ENCODE assay signal across 29 cellular contexts in genomic region chr3:37580237-37580636, GRCh38.
DNase-seq lines count a peak whose midpoint lies in the region; ATAC-seq, FAIRE-seq and TF ChIP-seq lines count a peak whose summit lies in the region.
"Had no signal": no experiment of that assay in that cellular context is flagged by ENCODE, and none has a peak within 500 bp of the region (broad histone marks: within the 10 kb centered on the region; RNA-seq: fewer than 3 reads in every experiment).

No MANE protein-coding gene starts in this region.

- no peak for TF ChIP-seq POLR2A in right lobe of liver (IDR thresholded peaks at IDR 0.05)
- TF ChIP-seq POLR2A in HepG2 (IDR thresholded peaks at IDR 0.05; ENCODE audit: insufficient read depth in 1 of 2, low read depth in 2 of 2, low read length in 2 of 2), result no peak
- TF ChIP-seq POLR2A in lower leg skin (IDR thresholded peaks at IDR 0.05), result no peak
- TF ChIP-seq POLR2A in gastrocnemius medialis (IDR thresholded peaks at IDR 0.05), result no peak
- no peak for TF ChIP-seq POLR2A in prostate gland (IDR thresholded peaks at IDR 0.05)

- no peak for FAIRE-seq in HepG2 (lab: Jason Lieb, UNC)
- FAIRE-seq: GM12891, kidney had no signal

- H3K9ac ChIP-seq in HepG2 (ENCODE audit: insufficient read depth, low read depth, low read length), result no peak overlapping the region

- H3K4me1 ChIP-seq in right lobe of liver (no peaks in the 10 kb centered on the region), HepG2 (ENCODE audit: insufficient read depth, low read length) (no peaks in the 10 kb centered on the region), gastrocnemius medialis (peaks cover 0 to 7% of the 10 kb centered on the region in 2 donors), prostate gland (replicated peaks) (no peaks in the 10 kb centered on the region)

- H2AFZ ChIP-seq in HepG2 (ENCODE audit: low read length), result no peak overlapping the region

- DNase-seq in right lobe of liver (no peak), HepG2 (ENCODE audit: low spot score) (no peak), lower leg skin (ENCODE audit: low spot score in 2 of 2) (peak; percentile 79 to 90), gastrocnemius medialis (peak; percentile 33 to 61), prostate gland (ENCODE audit: low spot score) (no peak), GM13976 (ENCODE audit: low spot score) (no peak), amniotic stem cell (lab: John Stamatoyannopoulos, UW) (no peak), AG08396 (ENCODE audit: low spot score) (no peak)
- DNase-seq: 8988T; activated CD4-positive, alpha-beta T cell treated with anti-CD3 and anti-CD28 coated beads, Interleukin-2, amount 50 U/mL, for 4 hours; activated CD4-positive, CD25-positive, alpha-beta regulatory T cell; anterior cingulate cortex; caudate nucleus; CD8-positive, alpha-beta T cell; GOT3; Kasumi-1; kidney; MV-4-11; NCI-H146; NCI-H2107; NCI-H446; RPMI8226; stimulated activated CD4-positive, alpha-beta T cell treated with anti-CD3 and anti-CD28 coated beads, Interleukin-1b, Interleukin-23, amount 100 ng/mL, for 48 hours; stimulated activated CD8-positive, alpha-beta memory T cell treated with anti-CD3 and anti-CD28 coated beads, Interleukin-4, amount 100 ng/mL, for 48 hours had no signal

- 69% methylated on average over 3 of the region's 4 CpGs for WGBS in right lobe of liver (ENCODE audit: insufficient coverage, low coverage, low lambda C conversion rate, missing lambda C conversion rate)
- 26% methylated on average over 4 of the region's 4 CpGs for WGBS in HepG2 (ENCODE audit: low lambda C conversion rate)
- 52 to 53% methylated on average over 4 of the region's 4 CpGs for WGBS in lower leg skin, 2 donors
- 75% methylated on average over 4 of the region's 4 CpGs for WGBS in prostate gland

- in situ Hi-C loops in HepG2 (cut with HindIII; ENCODE audit: extremely low pct_ligation_motif_present, low pct_unique_long_range_greater_than_20kb), result no loop called here
- in situ Hi-C loops in gastrocnemius medialis (cut with MboI; ENCODE audit: low sequenced_read_pairs in 4 of 4), result no loop called here
- in situ Hi-C loops in GM13976 (cut with MboI; ENCODE audit: low sequenced_read_pairs, unreplicated experiment), result no loop called here

- no peak for TF ChIP-seq CTCF in right lobe of liver (IDR thresholded peaks at IDR 0.05)
- no peak for TF ChIP-seq CTCF in HepG2 (CRISPR knock-in tag; IDR thresholded peaks at IDR 0.05)
- TF ChIP-seq CTCF in lower leg skin (IDR thresholded peaks at IDR 0.05), result no peak
- TF ChIP-seq CTCF in gastrocnemius medialis (IDR thresholded peaks at IDR 0.05 in 4 of 5, conservative IDR thresholded peaks at IDR 0.05 in 1 of 5), result no peak
- TF ChIP-seq CTCF in prostate gland (IDR thresholded peaks at IDR 0.05), result no peak
- no peak for TF ChIP-seq CTCF in GM13976 (IDR thresholded peaks at IDR 0.05; ENCODE audit: borderline replicate concordance, control extremely low read depth, extremely low read depth, insufficient read depth, missing control alignments)

- no peaks in the 10 kb centered on the region for H4K20me1 ChIP-seq in HepG2 (ENCODE audit: insufficient read depth, low read length)

- BruUV-seq in HepG2 (replicated peaks; lab: Mats Ljungman, UMichigan), result no TSS peak

- intact Hi-C loops in right lobe of liver (cut with DNase I) (no loop called here), HepG2 (cut with micrococcal nuclease; ENCODE audit: unreplicated experiment) (no loop called here), lower leg skin (cut with DNase I; ENCODE audit: low total_unique reads) (no loop called here), gastrocnemius medialis (cut with DNase I; ENCODE audit: low total_unique reads) (no loop called here), prostate gland (cut with DNase I) (no loop called here)

- H3K79me2 ChIP-seq in HepG2 (ENCODE audit: insufficient read depth, low read length), result no peaks in the 10 kb centered on the region

- H3K36me3 ChIP-seq in right lobe of liver, result peaks cover 0 to 2% (median 0%) of the 10 kb centered on the region in 4 donors
- no peaks in the 10 kb centered on the region for H3K36me3 ChIP-seq in HepG2 (replicated peaks in 1 of 2; ENCODE audit: control insufficient read depth in 1 of 2, insufficient read depth in 2 of 2, low read length in 2 of 2)
- H3K36me3 ChIP-seq in gastrocnemius medialis, result no peaks in the 10 kb centered on the region
- no peaks in the 10 kb centered on the region for H3K36me3 ChIP-seq in prostate gland
- H3K36me3 ChIP-seq: neutrophil had no signal

- H3K27me3 ChIP-seq in right lobe of liver, result no peaks in the 10 kb centered on the region
- H3K27me3 ChIP-seq in HepG2 (ENCODE audit: control insufficient read depth in 1 of 2, insufficient read depth in 2 of 2, low read length in 2 of 2), result peaks cover 0 to 3% of the 10 kb centered on the region in 2 experiments; a peak in 2 of 5 replicates
- H3K27me3 ChIP-seq in gastrocnemius medialis, result no peaks in the 10 kb centered on the region
- H3K27me3 ChIP-seq in prostate gland (replicated peaks; ENCODE audit: insufficient read depth), result no peaks in the 10 kb centered on the region
- H3K27me3 ChIP-seq: neutrophil had no signal

- H3K4me3 ChIP-seq in right lobe of liver (no peak overlapping the region), HepG2 (replicated peaks in 1 of 3; ENCODE audit: insufficient read depth in 1 of 3, low read depth in 2 of 3, low read length in 3 of 3) (no peak overlapping the region), lower leg skin (ENCODE audit: low read depth, poor library complexity, severe bottlenecking) (no peak overlapping the region), gastrocnemius medialis (no peak overlapping the region), prostate gland (no peak overlapping the region)
- H3K4me3 ChIP-seq: smooth muscle cell had no signal

- H3K27ac ChIP-seq in right lobe of liver (no peak overlapping the region), HepG2 (ENCODE audit: extremely low read length, insufficient read depth, low read length) (no peak overlapping the region), gastrocnemius medialis (peak overlapping the region in 1 of 4 donors; percentile 29), prostate gland (no peak overlapping the region)
- H3K27ac ChIP-seq: neutrophil had no signal

- TF ChIP-seq EP300 in HepG2 (IDR thresholded peaks at IDR 0.05; ENCODE audit: low read depth in 2 of 2, low read length in 2 of 2), result no peak
- TF ChIP-seq EP300 in HepG2 (CRISPR knock-in tag; IDR thresholded peaks at IDR 0.05; ENCODE audit: borderline replicate concordance), result no peak

- CTCF ChIA-PET in HepG2 (lab: Yijun Ruan, JAX; ENCODE audit: low intra/inter-chr PET ratio, low total read pairs), result no interaction called here

- ATAC-seq in right lobe of liver (peak in 3 of 4 donors; percentile 46 to 73 (median 53)), HepG2 (no peak), gastrocnemius medialis (peak; percentile 90 to 92)
- ATAC-seq: activated naive CD4-positive, alpha-beta T cell treated with anti-CD3 and anti-CD28 coated beads, Interleukin-2, amount 50 U/mL, for 72 hours; activated T-helper 17 cell treated with anti-CD3 and anti-CD28 coated beads, Interleukin-2, amount 50 U/mL, for 72 hours; CD8-positive, alpha-beta T cell had no signal

- H3K9me3 ChIP-seq in right lobe of liver (no peaks in the 10 kb centered on the region), HepG2 (ENCODE audit: low read length) (no peaks in the 10 kb centered on the region), gastrocnemius medialis (no peaks in the 10 kb centered on the region), prostate gland (no peaks in the 10 kb centered on the region)
- H3K9me3 ChIP-seq: neutrophil had no signal

- POLR2A ChIA-PET in HepG2 (lab: Yijun Ruan, JAX), result no interaction called here

- no peak overlapping the region for H3K4me2 ChIP-seq in HepG2 (ENCODE audit: low read depth, low read length)
- H3K4me2 ChIP-seq: smooth muscle cell had no signal

- no peak for TF ChIP-seq RAD21 in HepG2 (CRISPR knock-in tag; IDR thresholded peaks at IDR 0.05)

TF ChIP-seq in HepG2, 621 proteins besides CTCF, POLR2A, EP300 and RAD21:
- no peak for TF ChIP-seq EZH2 (conservative IDR thresholded peaks at IDR 0.05; ENCODE audit: low read depth, low read length)
TF ChIP-seq in HepG2: peak in this region for 0.

Comparison
In these comparisons a context has a peak if more than half of its experiments do, and no peak if none do; other contexts are left out.
1. DNase-seq: peak in lower leg skin (2 of 2) and gastrocnemius medialis (2 of 2); none in right lobe of liver (0 of 3), HepG2 (single experiment), prostate gland (single experiment), GM13976 (single experiment), amniotic stem cell (single experiment) and AG08396 (single experiment).